ENCODE assay signal across 8 cellular contexts in genomic region chr7:35800718-35801391, GRCh38. TPM values are rescaled to one million over a fixed set of nuclear protein-coding genes. Genes with fewer than 3 reads are reported as not detected.
DNase-seq lines count a peak whose midpoint lies in the region; ATAC-seq, FAIRE-seq and TF ChIP-seq lines count a peak whose summit lies in the region.

TSS of gene SEPTIN7 (plus strand) at chr7:35801057. CDS start at chr7:35801210, 153 bp downstream.

- H3K9me3 Mint-ChIP-seq in CD14-positive monocyte = no peaks in the 10 kb centered on the region

- peaks cover 40% of the 10 kb centered on the region for H3K4me1 ChIP-seq in HepG2 (ENCODE audit: insufficient read depth, low read length)

- FAIRE-seq in HepG2 (lab: Jason Lieb, UNC) = peak; percentile 85

- TF ChIP-seq POLR2A in HepG2 (IDR thresholded peaks at IDR 0.05; ENCODE audit: insufficient read depth in 1 of 2, low read depth in 2 of 2, low read length in 2 of 2) = peak; percentile 79 to 91

- TF ChIP-seq RAD21 in HepG2 (CRISPR knock-in tag; IDR thresholded peaks at IDR 0.05) = no peak

- no TSS peak for BruUV-seq in HepG2 (replicated peaks; lab: Mats Ljungman, UMichigan)

- no peak for TF ChIP-seq CTCF in CD14-positive monocyte (IDR thresholded peaks at IDR 0.05)
- no peak for TF ChIP-seq CTCF in HepG2 (CRISPR knock-in tag; IDR thresholded peaks at IDR 0.05)

- peak within 1 kb of the TSS; percentile 97 to 99 (median 99) for H3K27ac Mint-ChIP-seq in CD14-positive monocyte

- DNase-seq in CD14-positive monocyte (ENCODE audit: low spot score) (peak; percentile 99), NCI-H82 (lab: John Stamatoyannopoulos, UW) (peak; percentile 99), dermis blood vessel endothelial cell (peak; percentile 99), HepG2 (ENCODE audit: low spot score) (peak; percentile 96)
- DNase-seq in activated CD4-positive, alpha-beta T cell treated with anti-CD3 and anti-CD28 coated beads, Interleukin-2, amount 50 U/mL, for 48 hours = peak; percentile 97 to 98
- peak; percentile 98 for DNase-seq in stimulated activated CD4-positive, alpha-beta T cell treated with anti-CD3 and anti-CD28 coated beads, Interleukin-4, amount 100 ng/mL, for 1 hour

- peak; percentile 83 for ATAC-seq in GM19397 (IDR thresholded peaks at IDR 0.05; ENCODE audit: unreplicated experiment)
- ATAC-seq in HG03571 (IDR thresholded peaks at IDR 0.05; ENCODE audit: unreplicated experiment) = peak; percentile 86
- peak; percentile 93 for ATAC-seq in HepG2

- peaks cover 25% of the 10 kb centered on the region for H4K20me1 ChIP-seq in HepG2 (ENCODE audit: insufficient read depth, low read length)

- peak within 1 kb of the TSS; percentile 60 for H2AFZ ChIP-seq in HepG2 (ENCODE audit: low read length)

- peaks cover 0 to 4% of the 10 kb centered on the region in 2 donors for H3K36me3 Mint-ChIP-seq in CD14-positive monocyte

- intact Hi-C loops in CD14-positive monocyte (cut with micrococcal nuclease) (loop anchor here (5.0 to 10.0 kb wide), 4 partner anchors 54 to 109 kb away; partner anchors contain the start of gene HERPUD2 (in 1 of the 2)), HepG2 (cut with micrococcal nuclease; ENCODE audit: unreplicated experiment) (loop anchor here (1.0 to 5.0 kb wide), 2 partner anchors 43 to 586 kb away; partner anchors contain the start of gene ANLN)

- peak within 1 kb of the TSS; percentile 85 to 97 (median 88) for H3K4me3 ChIP-seq in HepG2 (replicated peaks in 1 of 3; ENCODE audit: insufficient read depth in 1 of 3, low read depth in 2 of 3, low read length in 3 of 3)

- POLR2A ChIA-PET in HepG2 (lab: Yijun Ruan, JAX) = interaction anchor here (0.5 to 4.0 kb wide), 15 partner anchors 13 to 588 kb away, joined by 3 to 52 read pairs (median 4); partner anchors contain the start of genes ANLN and HERPUD2

- CTCF ChIA-PET in HepG2 (lab: Yijun Ruan, JAX; ENCODE audit: low intra/inter-chr PET ratio, low total read pairs) = no interaction called here

- in situ Hi-C loops in HepG2 (cut with HindIII; ENCODE audit: extremely low pct_ligation_motif_present, low pct_unique_long_range_greater_than_20kb) = no loop called here

- peaks cover 0 to 3% of the 10 kb centered on the region in 2 experiments; a peak in 1 of 5 replicates for H3K27me3 ChIP-seq in HepG2 (ENCODE audit: control insufficient read depth in 1 of 2, insufficient read depth in 2 of 2, low read length in 2 of 2)

- H3K79me2 ChIP-seq in HepG2 (ENCODE audit: insufficient read depth, low read length) = peaks cover 49% of the 10 kb centered on the region

- peaks cover 0 to 2% (median 2%) of the 10 kb centered on the region in 3 donors for H3K27me3 Mint-ChIP-seq in CD14-positive monocyte (ENCODE audit: low read depth in 3 of 3)

- WGBS in HepG2 (ENCODE audit: low lambda C conversion rate) = 0% methylated on average over 20 of the region's 62 CpGs

- no peak for TF ChIP-seq EP300 in HepG2 (IDR thresholded peaks at IDR 0.05; ENCODE audit: low read depth in 2 of 2, low read length in 2 of 2)
- TF ChIP-seq EP300 in HepG2 (CRISPR knock-in tag; IDR thresholded peaks at IDR 0.05; ENCODE audit: borderline replicate concordance) = no peak

- H3K9ac ChIP-seq in HepG2 (ENCODE audit: insufficient read depth, low read depth, low read length) = peak within 1 kb of the TSS; percentile 90

- H3K9me3 ChIP-seq in HepG2 (ENCODE audit: low read length) = no peaks in the 10 kb centered on the region

- H3K4me1 Mint-ChIP-seq in CD14-positive monocyte = peaks cover 39% of the 10 kb centered on the region

- H3K27ac ChIP-seq in HepG2 (ENCODE audit: extremely low read length, insufficient read depth, low read length) = peak within 1 kb of the TSS; percentile 96

- no peaks in the 10 kb centered on the region for H3K36me3 ChIP-seq in HepG2 (replicated peaks in 1 of 2; ENCODE audit: control insufficient read depth in 1 of 2, insufficient read depth in 2 of 2, low read length in 2 of 2)

- peak within 1 kb of the TSS; percentile 92 to 97 for H3K4me3 Mint-ChIP-seq in CD14-positive monocyte

- H3K4me2 ChIP-seq in HepG2 (ENCODE audit: low read depth, low read length) = peak within 1 kb of the TSS; percentile 94

TF ChIP-seq in HepG2, 621 proteins besides CTCF, POLR2A, EP300 and RAD21 (continues in another document):
- TF ChIP-seq ZNF784 (CRISPR knock-in tag; IDR thresholded peaks at IDR 0.05; ENCODE audit: borderline replicate concordance) (peak; percentile 75), DRAP1 (CRISPR knock-in tag; IDR thresholded peaks at IDR 0.05) (peak; percentile 51; the same call in 1 of the 2 replicates), ZEB1 (IDR thresholded peaks at IDR 0.05; ENCODE audit: insufficient replicate concordance, low read depth) (no peak), ZNF841 (CRISPR knock-in tag; IDR thresholded peaks at IDR 0.05; ENCODE audit: borderline replicate concordance) (no peak), RFXANK (CRISPR knock-in tag; IDR thresholded peaks at IDR 0.05) (0 out of 2 replicates have a peak, but pooled peaks have one; percentile 46), HNRNPLL (IDR thresholded peaks at IDR 0.05; ENCODE audit: low read depth, low read length, poor library complexity, severe bottlenecking) (peak; percentile 99), ZNF350 (CRISPR knock-in tag; IDR thresholded peaks at IDR 0.05; ENCODE audit: borderline replicate concordance, low read depth) (peak; percentile 52; the same call in 1 of the 2 replicates), HNF1A (IDR thresholded peaks at IDR 0.05; ENCODE audit: low read depth) (no peak; the same call in 1 of the 2 replicates), HNF1A (CRISPR knock-in tag; IDR thresholded peaks at IDR 0.05; ENCODE audit: borderline replicate concordance) (peak; percentile 60; the same call in 1 of the 2 replicates)

RNA-seq across cellular contexts. Expression of gene SEPTIN7, which starts in this region (rescaled TPM):
- polyA plus RNA-seq in CD14-positive monocyte = 100 to 1,000 TPM; 224 to 322 TPM
- 193 and 369 TPM in 2 replicates for total RNA-seq in dermis blood vessel endothelial cell
- total RNA-seq in HepG2 (2016; rRNA removed; fragmentation: Illumina TruSeq; extraction: Trizol) = 129 and 215 TPM in 2 replicates
- total RNA-seq in HepG2 (2016; cell fraction: cytosol; rRNA removed; fragmentation: Illumina TruSeq; extraction: Trizol; ENCODE audit: low read depth) = 9.6 and 11.6 TPM in 2 replicates
- 128 and 219 TPM in 2 replicates for total RNA-seq in HepG2 (2016; cell fraction: insoluble cytoplasmic fraction; rRNA removed; fragmentation: Illumina TruSeq; extraction: Trizol)
- 32.1 and 46.0 TPM in 2 replicates for total RNA-seq in HepG2 (2016; cell fraction: membrane; rRNA removed; fragmentation: Illumina TruSeq; extraction: Trizol)
- total RNA-seq in HepG2 (2016; cell fraction: nucleus; rRNA removed; fragmentation: Illumina TruSeq; extraction: Trizol) = 73.3 and 80.1 TPM in 2 replicates
- polyA plus RNA-seq in HepG2 (2011; rRNA removed) = 71.6 and 103 TPM in 2 replicates
- 30.0 and 48.8 TPM in 2 replicates for polyA plus RNA-seq in HepG2 (2011; cell fraction: cytosol; rRNA removed)
- polyA plus RNA-seq in HepG2 (2011; cell fraction: nucleus; rRNA removed) = 15.0 and 15.1 TPM in 2 replicates
- 80.8 and 116 TPM in 2 replicates for polyA plus RNA-seq in HepG2 (2012)
- polyA plus RNA-seq in HepG2 (2016; cell fraction: cytosol; fragmentation: Illumina TruSeq; extraction: Trizol; ENCODE audit: low read depth) = 12.3 and 12.5 TPM in 2 replicates
- 227 and 242 TPM in 2 replicates for polyA plus RNA-seq in HepG2 (2016; cell fraction: insoluble cytoplasmic fraction; fragmentation: Illumina TruSeq; extraction: Trizol; ENCODE audit: low read depth)
- 28.2 and 28.5 TPM in 2 replicates for polyA plus RNA-seq in HepG2 (2016; cell fraction: membrane; fragmentation: Illumina TruSeq; extraction: Trizol; ENCODE audit: low read depth)
- polyA plus RNA-seq in HepG2 (2016; cell fraction: nucleus; fragmentation: Illumina TruSeq; extraction: Trizol; ENCODE audit: insufficient read depth, low read depth) = 84.5 and 88.0 TPM in 2 replicates
- 20.9 and 38.7 TPM in 2 replicates for polyA minus RNA-seq in HepG2 (2011; rRNA and poly(A)+ RNA removed; ENCODE audit: low replicate concordance)
- 49.4 and 59.4 TPM in 2 replicates for polyA minus RNA-seq in HepG2 (2011; cell fraction: cytosol; rRNA and poly(A)+ RNA removed)
- 101 and 117 TPM in 2 replicates for polyA minus RNA-seq in HepG2 (2011; cell fraction: nucleus; rRNA and poly(A)+ RNA removed)

Comparison
In these comparisons a context has a peak if more than half of its experiments do, and no peak if none do; other contexts are left out.
1. Peak in every context shown above with its lines: DNase-seq, ATAC-seq, H3K4me3 ChIP-seq and H3K27ac ChIP-seq.